In genomic region chr4:10063544-10064300, GRCh38 we compare ENCODE assay signal across 8 cellular contexts. TPM values are rescaled to one million over a fixed set of nuclear protein-coding genes. Genes with fewer than 3 reads are reported as not detected.
A peak's percentile ranks its signal among the peaks of the same experiment; 100 is the strongest.
DNase-seq lines count a peak whose midpoint lies in the region; TF ChIP-seq lines count a peak whose summit lies in the region.

No MANE protein-coding gene starts in this region.

- no peak for DNase-seq in GM10248 (ENCODE audit: extremely low spot score)
- DNase-seq in NCI-H82 treated with DMSO at 0.1 percent for 48 hours (lab: John Stamatoyannopoulos, UW; ENCODE audit: unreplicated experiment): peak; percentile 18
- DNase-seq in endodermal cell: peak; percentile 94
- DNase-seq in midbrain (lab: John Stamatoyannopoulos, UW): peak; percentile 88
- DNase-seq in activated gamma-delta T cell (lab: John Stamatoyannopoulos, UW): no peak
- DNase-seq in foreskin melanocyte: no peak
- DNase-seq in activated CD4-positive, alpha-beta T cell treated with anti-CD3 and anti-CD28 coated beads for 48 hours: no peak
- no peak for DNase-seq in colonic mucosa

- H3K4me3 ChIP-seq in endodermal cell (ENCODE audit: low read length) (peak overlapping the region; percentile 11), colonic mucosa (no peak overlapping the region)

- H3K4me1 ChIP-seq in endodermal cell (ENCODE audit: control insufficient read depth, insufficient read depth, low read length) (peaks cover 18% of the 10 kb centered on the region), colonic mucosa (no peaks in the 10 kb centered on the region)

- H3K27me3 Mint-ChIP-seq in endodermal cell (ENCODE audit: insufficient read depth): no peaks in the 10 kb centered on the region

- peaks cover 35% of the 10 kb centered on the region for H3K36me3 ChIP-seq in endodermal cell (ENCODE audit: control insufficient read depth, insufficient read depth, low read length)
- no peaks in the 10 kb centered on the region for H3K36me3 ChIP-seq in colonic mucosa

- H3K27me3 ChIP-seq in endodermal cell (ENCODE audit: control insufficient read depth, insufficient read depth, low read length, poor library complexity, severe bottlenecking): no peaks in the 10 kb centered on the region
- no peaks in the 10 kb centered on the region for H3K27me3 ChIP-seq in colonic mucosa

- POLR2A ChIA-PET in GM10248 (lab: Yijun Ruan, JAX): interaction anchor here (0.6 kb wide), 1 partner anchor 9 kb away, joined by 3 read pairs; no protein-coding TSS in a partner anchor

- no peak overlapping the region for H3K27ac ChIP-seq in endodermal cell (ENCODE audit: low read depth, low read length)
- no peak overlapping the region for H3K27ac ChIP-seq in colonic mucosa

- intact Hi-C loops in colonic mucosa (cut with DNase I): no loop called here

- peaks cover 23% of the 10 kb centered on the region for H3K4me1 Mint-ChIP-seq in endodermal cell

- TF ChIP-seq CTCF in GM10248 (IDR thresholded peaks at IDR 0.05; ENCODE audit: control extremely low read depth, extremely low read depth, low read depth, missing control alignments) (peak; percentile 10), endodermal cell (conservative IDR thresholded peaks at IDR 0.05) (peak; percentile 71), colonic mucosa (IDR thresholded peaks at IDR 0.05) (no peak)

- H3K4me3 Mint-ChIP-seq in endodermal cell: peak overlapping the region; percentile 18

- H3K36me3 Mint-ChIP-seq in endodermal cell (ENCODE audit: low read depth): no peaks in the 10 kb centered on the region

- H3K9me3 ChIP-seq in endodermal cell (ENCODE audit: control insufficient read depth, low read length): peaks cover 8% of the 10 kb centered on the region
- no peaks in the 10 kb centered on the region for H3K9me3 ChIP-seq in colonic mucosa

- 37 to 38% methylated on average over 7 to 9 of the region's 9 CpGs for WGBS in endodermal cell (ENCODE audit: insufficient coverage in 1 of 2, insufficient read length in 1 of 2), 2 experiments

- H3K9me3 Mint-ChIP-seq in endodermal cell: peaks cover 4% of the 10 kb centered on the region

- H3K9ac ChIP-seq in endodermal cell (ENCODE audit: extremely low read depth, low read length, poor library complexity, severe bottlenecking) (no peak overlapping the region), colonic mucosa (ENCODE audit: low read depth in 2 of 2, low read length in 2 of 2) (no peak overlapping the region)

- no peak overlapping the region for H3K27ac Mint-ChIP-seq in endodermal cell

- CTCF ChIA-PET in GM10248 (lab: Yijun Ruan, JAX): interaction anchor here (0.9 to 1.2 kb wide), 3 partner anchors 16 to 35 kb away, joined by 3 read pairs; no protein-coding TSS in a partner anchor

RNA-seq across cellular contexts. Expression of gene SLC2A9, which starts 42.4 kb away (rescaled TPM):
- total RNA-seq in endodermal cell (1 to 10 TPM in 1 of 2 donors, under 1 TPM in 1; 0.95 to 1.9 TPM), colonic mucosa (1 to 10 TPM; 4.3 to 6.8 TPM)
- not detected for polyA plus RNA-seq in endodermal cell (2013, experiment 1 of 2)
- not detected for polyA plus RNA-seq in endodermal cell (2013, experiment 2 of 2)

RNA-seq across cellular contexts. Expression of gene WDR1, which starts 52.9 kb away (rescaled TPM):
- 100 to 1,000 TPM; 222 to 345 TPM for total RNA-seq in endodermal cell
- polyA plus RNA-seq in endodermal cell (2013, experiment 1 of 2): 127 TPM
- 106 TPM for polyA plus RNA-seq in endodermal cell (2013, experiment 2 of 2)
- 100 to 1,000 TPM; 437 to 476 TPM for total RNA-seq in colonic mucosa

Comparison
In these comparisons a context has a peak if more than half of its experiments do, and no peak if none do; other contexts are left out.
1. DNase-seq: peak in NCI-H82 treated with DMSO at 0.1 percent for 48 hours (single experiment), endodermal cell (single experiment) and midbrain (single experiment); none in GM10248 (single experiment), activated gamma-delta T cell (single experiment), foreskin melanocyte (single experiment), activated CD4-positive, alpha-beta T cell treated with anti-CD3 and anti-CD28 coated beads for 48 hours (single experiment) and colonic mucosa (single experiment).